8 cellular contexts compared by ENCODE assay signal in the genomic region with DNA sequence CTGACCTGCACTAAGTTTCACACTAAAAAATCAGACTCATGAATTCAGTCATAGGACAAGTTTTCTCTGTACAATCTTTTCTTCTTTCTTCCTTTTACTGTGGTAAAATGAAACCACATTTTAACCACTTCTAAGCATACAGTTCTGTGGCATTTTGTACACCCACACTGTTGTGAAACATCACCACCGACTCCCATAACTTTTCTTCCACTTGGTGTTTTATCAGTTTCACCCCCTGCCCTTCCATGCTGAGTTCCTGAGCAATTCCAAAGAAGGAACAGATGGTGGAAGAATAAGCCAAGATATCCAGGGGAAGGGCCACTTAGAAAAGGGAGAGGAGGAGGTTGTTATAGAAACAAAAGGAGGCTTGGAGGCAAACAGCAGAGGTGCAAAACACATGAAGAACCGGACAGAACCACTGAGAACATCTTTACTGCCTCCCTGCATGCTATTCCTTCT. TPM values are rescaled to one million over a fixed set of nuclear protein-coding genes. Genes with fewer than 3 reads are reported as not detected.
DNase-seq lines count a peak whose midpoint lies in the region; ATAC-seq, FAIRE-seq and TF ChIP-seq lines count a peak whose summit lies in the region.

No MANE protein-coding gene starts in this region.

- H3K9me3 Mint-ChIP-seq in mesothelial cell of epicardium = peaks cover 9% of the 10 kb centered on the region

- H3K27ac ChIP-seq in GM12878 (ENCODE audit: control insufficient read depth, insufficient read depth) (no peak overlapping the region), uterus (no peak overlapping the region), gastroesophageal sphincter (no peak overlapping the region)

- no peak overlapping the region for H3K4me3 ChIP-seq in GM12878
- no peak overlapping the region for H3K4me3 ChIP-seq in uterus
- H3K4me3 ChIP-seq in gastroesophageal sphincter = no peak overlapping the region

- in situ Hi-C loops in GM12878 (cut with MboI) = no loop called here

- peaks cover 9% of the 10 kb centered on the region; the same call in 1 of the 2 replicates for H4K20me1 ChIP-seq in GM12878 (ENCODE audit: control insufficient read depth, insufficient read depth)

- RAD21 ChIA-PET in GM12878 (lab: Charles Lee; ENCODE audit: unreplicated experiment) = no interaction called here

- H3K79me2 ChIP-seq in GM12878 (ENCODE audit: control insufficient read depth, insufficient read depth, low read length) = peaks cover 2% of the 10 kb centered on the region

- H3K4me2 ChIP-seq in GM12878 (ENCODE audit: control insufficient read depth, insufficient read depth) = peak overlapping the region; percentile 71

- peak; percentile 64 for FAIRE-seq in GM12878 (lab: Jason Lieb, UNC)

- H3K27ac Mint-ChIP-seq in mesothelial cell of epicardium = no peak overlapping the region

- no peak for TF ChIP-seq RAD21 in GM12878 (IDR thresholded peaks at IDR 0.05; ENCODE audit: insufficient read depth, low read depth, low read length)

- CTCF ChIA-PET in GM12878 (lab: Yijun Ruan, JAX) = interaction anchor here (1.1 to 5.5 kb wide), 5 partner anchors 9 to 433 kb away, joined by 4 to 43 read pairs (median 6); no protein-coding TSS in a partner anchor

- ATAC-seq in GM19452 (IDR thresholded peaks at IDR 0.05; ENCODE audit: unreplicated experiment) (peak; percentile 90), HG03432 (IDR thresholded peaks at IDR 0.05; ENCODE audit: unreplicated experiment) (peak; percentile 98), GM12878 (peak; percentile 98), gastroesophageal sphincter (no peak)

- WGBS in GM12878 (ENCODE audit: insufficient coverage, insufficient replicate concordance, low lambda C conversion rate, missing lambda C conversion rate) = 3% methylated on average over 2 of the region's 2 CpGs
- WGBS in gastroesophageal sphincter (ENCODE audit: low coverage in 1 of 2), 2 donors = 42 to 65% methylated on average over 2 of the region's 2 CpGs

- SMC1A ChIA-PET in GM12878 (lab: Charles Lee; ENCODE audit: uncharacterized antibody, unreplicated experiment) = interaction anchor here (0.9 to 3.9 kb wide), 4 partner anchors 9 to 18 kb away, joined by 3 to 17 read pairs (median 10); no protein-coding TSS in a partner anchor

- H3K4me1 ChIP-seq in GM12878 (ENCODE audit: control insufficient read depth, insufficient read depth, low read length) (peaks cover 17% of the 10 kb centered on the region), uterus (no peaks in the 10 kb centered on the region), gastroesophageal sphincter (no peaks in the 10 kb centered on the region)

- H3K9me3 ChIP-seq in GM12878 (replicated peaks; ENCODE audit: control insufficient read depth, insufficient read depth, low read length) = peaks cover 2% of the 10 kb centered on the region; the same call in 1 of the 3 replicates
- no peaks in the 10 kb centered on the region for H3K9me3 ChIP-seq in uterus
- no peaks in the 10 kb centered on the region for H3K9me3 ChIP-seq in gastroesophageal sphincter

- DNase-seq in EH (ENCODE audit: low read depth) = peak; percentile 65
- peak; percentile 74 for DNase-seq in GM12878 (ENCODE audit: low read depth, low spot score)
- no peak for DNase-seq in uterus
- no peak for DNase-seq in mesothelial cell of epicardium (ENCODE audit: low spot score in 2 of 2, unreplicated experiment in 2 of 2)
- DNase-seq in COR-L47 (lab: John Stamatoyannopoulos, UW) = no peak

- H3K36me3 Mint-ChIP-seq in mesothelial cell of epicardium = peaks cover 32% of the 10 kb centered on the region

- H3K9ac ChIP-seq in GM12878 (ENCODE audit: control insufficient read depth, insufficient read depth, low read length) = no peak overlapping the region

- TF ChIP-seq EP300 in GM12878 (IDR thresholded peaks at IDR 0.05; ENCODE audit: borderline replicate concordance in 1 of 2, control insufficient read depth in 1 of 2, low read depth in 2 of 2, low read length in 2 of 2) (peak; percentile 35 to 36; a peak in 2 of 4 replicates), gastroesophageal sphincter (IDR thresholded peaks at IDR 0.05) (no peak)

- POLR2A ChIA-PET in GM12878 (lab: Charles Lee) = interaction anchor here (1.0 kb wide), 1 partner anchor 34 kb away, joined by 4 read pairs; no protein-coding TSS in a partner anchor

- no peak overlapping the region for H2AFZ ChIP-seq in GM12878 (ENCODE audit: control insufficient read depth, low read depth, low read length)

- intact Hi-C loops in GM12878 (cut with micrococcal nuclease; ENCODE audit: unreplicated experiment) = no loop called here
- intact Hi-C loops in uterus (cut with DNase I; ENCODE audit: low total_unique reads) = no loop called here

- TF ChIP-seq CTCF in GM12878 (IDR thresholded peaks at IDR 0.05 in 2 of 3, conservative IDR thresholded peaks at IDR 0.05 in 1 of 3; ENCODE audit: control insufficient read depth in 2 of 3, extremely low read depth in 1 of 3, insufficient read depth in 1 of 3, low read depth in 3 of 3, low read length in 3 of 3) (no peak), uterus (IDR thresholded peaks at IDR 0.05) (no peak), mesothelial cell of epicardium (IDR thresholded peaks at IDR 0.05; ENCODE audit: unreplicated experiment) (no peak), gastroesophageal sphincter (IDR thresholded peaks at IDR 0.05) (no peak)

- peaks cover 1 to 20% of the 10 kb centered on the region in 2 experiments; a peak in 3 of 4 replicates for H3K36me3 ChIP-seq in GM12878 (ENCODE audit: control insufficient read depth in 2 of 2, insufficient read depth in 2 of 2, low read length in 1 of 2)
- no peaks in the 10 kb centered on the region for H3K36me3 ChIP-seq in uterus
- peaks cover 8 to 63% of the 10 kb centered on the region in 2 donors for H3K36me3 ChIP-seq in gastroesophageal sphincter

- no peaks in the 10 kb centered on the region for H3K27me3 ChIP-seq in GM12878 (replicated peaks in 1 of 2; ENCODE audit: control insufficient read depth in 2 of 2, insufficient read depth in 2 of 2, low read length in 1 of 2)
- H3K27me3 ChIP-seq in uterus = no peaks in the 10 kb centered on the region
- H3K27me3 ChIP-seq in gastroesophageal sphincter = no peaks in the 10 kb centered on the region

- no peak overlapping the region for H3K4me3 Mint-ChIP-seq in mesothelial cell of epicardium

- H3K4me1 Mint-ChIP-seq in mesothelial cell of epicardium = peaks cover 3% of the 10 kb centered on the region

- BruUV-seq in GM12878 (replicated peaks; lab: Mats Ljungman, UMichigan) = no TSS peak

- H3K27me3 Mint-ChIP-seq in mesothelial cell of epicardium (ENCODE audit: low read depth) = no peaks in the 10 kb centered on the region

- TF ChIP-seq POLR2A in GM12878 (IDR thresholded peaks at IDR 0.05; ENCODE audit: low read depth, low read length) (no peak), uterus (IDR thresholded peaks at IDR 0.05) (no peak), gastroesophageal sphincter (IDR thresholded peaks at IDR 0.05) (no peak)

RNA-seq across cellular contexts. Expression of a gene that starts 22.6 kb away (rescaled TPM):
- 4.9 and 5.2 TPM in 2 replicates for total RNA-seq in GM12878 (2013; cell fraction: nucleolus; rRNA removed)
- total RNA-seq in GM12878 (2014; rRNA removed) (41.5 and 42.9 TPM in 2 replicates), GM12878 (2014; rRNA removed; fragmentation: Illumina TruSeq; extraction: Trizol) (21.3 and 21.4 TPM in 2 replicates), GM12878 (2021) (45.0 and 45.4 TPM in 2 replicates), uterus (10 to 100 TPM in 2 of 4 donors, 1 to 10 TPM in 2; 9.5 to 24.4 (median 14.4) TPM), mesothelial cell of epicardium (24.3 to 27.5 TPM (median 25.4 TPM) in 3 replicates), gastroesophageal sphincter (100 to 1,000 TPM; 122 to 180 (median 157) TPM)
- 14.8 TPM for polyA plus RNA-seq in GM12878 (2011; ENCODE audit: low read depth)
- polyA plus RNA-seq in GM12878 (2011; rRNA removed) (12.0 and 12.6 TPM in 2 replicates), GM12878 (2014; fragmentation: Illumina TruSeq; extraction: Trizol) (14.7 and 21.0 TPM in 2 replicates), GM12878 (2014; fragmentation: Nextera tagmentation; extraction: Ambion mirVana) (10 to 100 TPM; 17.4 to 35.9 TPM), GM12878 (2014; rRNA removed) (40.5 and 40.9 TPM in 2 replicates), GM12878 (2016; fragmentation: Nextera tagmentation; extraction: Ambion mirVana) (100 to 1,000 TPM; 156 to 161 TPM)
- polyA plus RNA-seq in GM12878 (2011; cell fraction: cytosol; rRNA removed) = 11.1 and 11.7 TPM in 2 replicates
- 15.6 and 17.0 TPM in 2 replicates for polyA plus RNA-seq in GM12878 (2011; cell fraction: nucleus; rRNA removed)
- 33.2 and 35.0 TPM in 2 replicates for polyA plus RNA-seq in GM12878 (2012)
- 5.4 and 7.6 TPM in 2 replicates for polyA minus RNA-seq in GM12878 (2011; rRNA and poly(A)+ RNA removed)
- 3.1 and 4.1 TPM in 2 replicates for polyA minus RNA-seq in GM12878 (2011; cell fraction: cytosol; rRNA and poly(A)+ RNA removed)
- polyA minus RNA-seq in GM12878 (2011; cell fraction: nucleus; rRNA and poly(A)+ RNA removed) = 4.8 and 7.9 TPM in 2 replicates

RNA-seq across cellular contexts. Expression of a gene that starts 38.2 kb away (rescaled TPM):
- 52.2 and 55.3 TPM in 2 replicates for total RNA-seq in GM12878 (2013; cell fraction: nucleolus; rRNA removed)
- total RNA-seq in GM12878 (2014; rRNA removed) = 27.2 and 34.2 TPM in 2 replicates
- 62.7 TPM in 2 replicates for total RNA-seq in GM12878 (2014; rRNA removed; fragmentation: Illumina TruSeq; extraction: Trizol)
- total RNA-seq in GM12878 (2021) = 49.1 and 50.4 TPM in 2 replicates
- 8.9 TPM for polyA plus RNA-seq in GM12878 (2011; ENCODE audit: low read depth)
- polyA plus RNA-seq in GM12878 (2011; rRNA removed) = 29.9 and 43.1 TPM in 2 replicates
- polyA plus RNA-seq in GM12878 (2011; cell fraction: cytosol; rRNA removed) = 9.4 and 13.9 TPM in 2 replicates
- polyA plus RNA-seq in GM12878 (2011; cell fraction: nucleus; rRNA removed) = 9.1 and 9.2 TPM in 2 replicates
- polyA plus RNA-seq in GM12878 (2012) = 16.0 and 20.5 TPM in 2 replicates
- 48.9 and 64.2 TPM in 2 replicates for polyA plus RNA-seq in GM12878 (2014; fragmentation: Illumina TruSeq; extraction: Trizol)
- 10 to 100 TPM; 27.2 to 47.5 TPM for polyA plus RNA-seq in GM12878 (2014; fragmentation: Nextera tagmentation; extraction: Ambion mirVana)
- polyA plus RNA-seq in GM12878 (2014; rRNA removed) = 21.7 and 26.4 TPM in 2 replicates
- polyA plus RNA-seq in GM12878 (2016; fragmentation: Nextera tagmentation; extraction: Ambion mirVana) = 10 to 100 TPM; 48.5 to 50.8 TPM
- 17.4 and 44.0 TPM in 2 replicates for polyA minus RNA-seq in GM12878 (2011; rRNA and poly(A)+ RNA removed)
- 9.2 and 10.6 TPM in 2 replicates for polyA minus RNA-seq in GM12878 (2011; cell fraction: cytosol; rRNA and poly(A)+ RNA removed)
- 9.1 and 13.4 TPM in 2 replicates for polyA minus RNA-seq in GM12878 (2011; cell fraction: nucleus; rRNA and poly(A)+ RNA removed)
- total RNA-seq in uterus = 10 to 100 TPM; 20.9 to 63.1 (median 42.0) TPM
- 28.2 to 30.2 TPM (median 29.2 TPM) in 3 replicates for total RNA-seq in mesothelial cell of epicardium
- total RNA-seq in gastroesophageal sphincter = 10 to 100 TPM; 36.5 to 47.9 (median 42.8) TPM

RNA-seq across cellular contexts. Expression of a gene that starts 43.8 kb away (rescaled TPM):
- total RNA-seq in GM12878 (2013; cell fraction: nucleolus; rRNA removed) = 343 and 366 TPM in 2 replicates
- total RNA-seq in GM12878 (2014; rRNA removed) (82.0 and 107 TPM in 2 replicates), GM12878 (2014; rRNA removed; fragmentation: Illumina TruSeq; extraction: Trizol) (115 and 117 TPM in 2 replicates), GM12878 (2021) (106 and 108 TPM in 2 replicates), uterus (100 to 1,000 TPM in 1 of 4 donors, 10 to 100 TPM in 2, 1 to 10 TPM in 1; 7.1 to 113 (median 20.9) TPM), mesothelial cell of epicardium (10.9 to 12.8 TPM (median 12.1 TPM) in 3 replicates), gastroesophageal sphincter (10 to 100 TPM; 17.9 to 30.5 (median 24.9) TPM)
- 44.9 TPM for polyA plus RNA-seq in GM12878 (2011; ENCODE audit: low read depth)
- polyA plus RNA-seq in GM12878 (2011; rRNA removed) (66.6 and 90.3 TPM in 2 replicates), GM12878 (2014; fragmentation: Illumina TruSeq; extraction: Trizol) (93.0 and 116 TPM in 2 replicates), GM12878 (2014; fragmentation: Nextera tagmentation; extraction: Ambion mirVana) (10 to 100 TPM; 19.6 to 27.8 TPM), GM12878 (2014; rRNA removed) (49.6 and 59.1 TPM in 2 replicates), GM12878 (2016; fragmentation: Nextera tagmentation; extraction: Ambion mirVana) (10 to 100 TPM; 11.2 to 47.1 TPM)
- polyA plus RNA-seq in GM12878 (2011; cell fraction: cytosol; rRNA removed) = 18.1 and 37.0 TPM in 2 replicates
- 40.4 and 44.0 TPM in 2 replicates for polyA plus RNA-seq in GM12878 (2011; cell fraction: nucleus; rRNA removed)
- 51.4 and 77.3 TPM in 2 replicates for polyA plus RNA-seq in GM12878 (2012)
- polyA minus RNA-seq in GM12878 (2011; rRNA and poly(A)+ RNA removed) = 160 and 175 TPM in 2 replicates
- 28.2 and 46.0 TPM in 2 replicates for polyA minus RNA-seq in GM12878 (2011; cell fraction: cytosol; rRNA and poly(A)+ RNA removed)
- polyA minus RNA-seq in GM12878 (2011; cell fraction: nucleus; rRNA and poly(A)+ RNA removed) = 51.0 and 58.2 TPM in 2 replicates

Comparison
In these comparisons a context has a peak if more than half of its experiments do, and no peak if none do; other contexts are left out.
1. DNase-seq: peak in EH (single experiment) and GM12878 (single experiment); none in uterus (0 of 2), mesothelial cell of epicardium (0 of 2) and COR-L47 (single experiment).